ENCODE assay signal across 8 cellular contexts in genomic region chr1:145978860-145979745, GRCh38. TPM values are rescaled to one million over a fixed set of nuclear protein-coding genes. Genes with fewer than 3 reads are reported as not detected.
DNase-seq lines count a peak whose midpoint lies in the region; ATAC-seq and TF ChIP-seq lines count a peak whose summit lies in the region.

No MANE protein-coding gene starts in this region.

- H3K4me3 ChIP-seq in right lobe of liver: peak overlapping the region in 1 of 3 donors; percentile 5

- peak; percentile 94 for DNase-seq in AG20443 (ENCODE audit: low spot score)
- peak; percentile 97 to 99 for DNase-seq in NCI-H524 (lab: John Stamatoyannopoulos, UW)
- peak; percentile 91 for DNase-seq in activated CD4-positive, alpha-beta T cell treated with anti-CD3 and anti-CD28 coated beads, Interleukin-2, amount 10 ng/mL, durations not matched to agents 7 days and 5 days
- DNase-seq in ecto neural progenitor cell (ENCODE audit: low spot score): peak; percentile 83
- peak; percentile 71 to 80 (median 77) for DNase-seq in right lobe of liver
- peak; percentile 87 for DNase-seq in stimulated activated CD4-positive, alpha-beta T cell treated with anti-CD3 and anti-CD28 coated beads, Interleukin-4, amount 100 ng/mL, for 24 hours

- peak; percentile 67 for TF ChIP-seq POLR2A in right lobe of liver (IDR thresholded peaks at IDR 0.05)

- peaks cover 0 to 45% (median 11%) of the 10 kb centered on the region in 4 donors for H3K4me1 ChIP-seq in right lobe of liver

- peaks cover 2% of the 10 kb centered on the region for H3K9me3 Mint-ChIP-seq in activated CD4-positive, alpha-beta T cell treated with anti-CD3 and anti-CD28 coated beads, Interleukin-2, amount 10 ng/mL, durations not matched to agents 7 days and 5 days

- peaks cover 3% of the 10 kb centered on the region for H3K36me3 Mint-ChIP-seq in activated CD4-positive, alpha-beta T cell treated with anti-CD3 and anti-CD28 coated beads, Interleukin-2, amount 10 ng/mL, durations not matched to agents 7 days and 5 days (ENCODE audit: low read depth)

- peaks cover 32% of the 10 kb centered on the region for H3K4me1 Mint-ChIP-seq in activated CD4-positive, alpha-beta T cell treated with anti-CD3 and anti-CD28 coated beads, Interleukin-2, amount 10 ng/mL, durations not matched to agents 7 days and 5 days

- POLR2A ChIA-PET in activated CD4-positive, alpha-beta T cell treated with anti-CD3 and anti-CD28 coated beads, Interleukin-2, amount 10 ng/mL, durations not matched to agents 7 days and 5 days (lab: Charles Lee): interaction anchor here (0.5 to 2.8 kb wide), 9 partner anchors 10 to 698 kb away, joined by 3 to 22 read pairs (median 5); partner anchors contain the start of genes ANKRD34A, LIX1L, POLR3GL and TXNIP

- no peaks in the 10 kb centered on the region for H3K27me3 ChIP-seq in right lobe of liver

- H3K27me3 Mint-ChIP-seq in activated CD4-positive, alpha-beta T cell treated with anti-CD3 and anti-CD28 coated beads, Interleukin-2, amount 10 ng/mL, durations not matched to agents 7 days and 5 days: no peaks in the 10 kb centered on the region

- TF ChIP-seq CTCF in right lobe of liver (IDR thresholded peaks at IDR 0.05): peak in 1 of 4 donors; percentile 11

- H3K4me3 Mint-ChIP-seq in activated CD4-positive, alpha-beta T cell treated with anti-CD3 and anti-CD28 coated beads, Interleukin-2, amount 10 ng/mL, durations not matched to agents 7 days and 5 days: no peak overlapping the region

- no peak overlapping the region for H3K27ac Mint-ChIP-seq in activated CD4-positive, alpha-beta T cell treated with anti-CD3 and anti-CD28 coated beads, Interleukin-2, amount 10 ng/mL, durations not matched to agents 7 days and 5 days

- WGBS in right lobe of liver (ENCODE audit: insufficient coverage, low coverage, low lambda C conversion rate, missing lambda C conversion rate): 33% methylated on average over 8 of the region's 9 CpGs

- H3K27ac ChIP-seq in right lobe of liver: peak overlapping the region; percentile 77 to 91 (median 86)

- intact Hi-C loops in right lobe of liver (cut with DNase I): loop anchor here in 1 of 2 donors (5.0 kb wide), 1 partner anchor 33 kb away; no protein-coding TSS in a partner anchor

- H3K9me3 ChIP-seq in right lobe of liver: no peaks in the 10 kb centered on the region

- CTCF ChIA-PET in activated CD4-positive, alpha-beta T cell treated with anti-CD3 and anti-CD28 coated beads, Interleukin-2, amount 10 ng/mL, durations not matched to agents 7 days and 5 days (lab: Charles Lee): interaction anchor here (0.6 to 8.7 kb wide), 13 partner anchors 11 to 132 kb away, joined by 3 to 190 read pairs (median 5); partner anchors contain the start of genes ANKRD34A, POLR3GL and TXNIP

- ATAC-seq in GM19035 (IDR thresholded peaks at IDR 0.05; ENCODE audit: unreplicated experiment) (peak; percentile 83), HG03342 (IDR thresholded peaks at IDR 0.05; ENCODE audit: unreplicated experiment) (peak; percentile 88), right lobe of liver (peak; percentile 71 to 78 (median 74))

- no peaks in the 10 kb centered on the region for H3K36me3 ChIP-seq in right lobe of liver

RNA-seq across cellular contexts. Expression of gene POLR3GL, which starts 14.6 kb away (rescaled TPM):
- 10 to 100 TPM; 27.3 to 29.2 TPM for total RNA-seq in activated CD4-positive, alpha-beta T cell treated with anti-CD3 and anti-CD28 coated beads, Interleukin-2, amount 10 ng/mL, durations not matched to agents 7 days and 5 days
- 10 to 100 TPM in 4 of 6 experiments, 1 to 10 TPM in 2; 8.4 to 14.3 (median 11.9) TPM for total RNA-seq in right lobe of liver

RNA-seq across cellular contexts. Expression of gene ANKRD34A, which starts 14.7 kb away (rescaled TPM):
- 1 to 10 TPM; 2.0 to 2.2 TPM for total RNA-seq in activated CD4-positive, alpha-beta T cell treated with anti-CD3 and anti-CD28 coated beads, Interleukin-2, amount 10 ng/mL, durations not matched to agents 7 days and 5 days
- total RNA-seq in right lobe of liver: under 1 TPM in 5 of 6 experiments, not detected in 1; 0.14 to 0.88 (median 0.22) TPM

RNA-seq across cellular contexts. Expression of gene TXNIP, which starts 17.3 kb away (rescaled TPM):
- total RNA-seq in activated CD4-positive, alpha-beta T cell treated with anti-CD3 and anti-CD28 coated beads, Interleukin-2, amount 10 ng/mL, durations not matched to agents 7 days and 5 days: 100 to 1,000 TPM; 240 to 262 TPM
- total RNA-seq in right lobe of liver: 100 to 1,000 TPM in 3 of 6 experiments, 10 to 100 TPM in 3; 56.3 to 398 (median 134) TPM

RNA-seq across cellular contexts. Expression of gene LIX1L, which starts 21.3 kb away (rescaled TPM):
- 10 to 100 TPM; 49.5 to 57.5 TPM for total RNA-seq in activated CD4-positive, alpha-beta T cell treated with anti-CD3 and anti-CD28 coated beads, Interleukin-2, amount 10 ng/mL, durations not matched to agents 7 days and 5 days
- total RNA-seq in right lobe of liver: 10 to 100 TPM; 10.6 to 11.9 (median 11.0) TPM

RNA-seq across cellular contexts. Expression of gene HJV, which starts 42.4 kb away (rescaled TPM):
- not detected for total RNA-seq in activated CD4-positive, alpha-beta T cell treated with anti-CD3 and anti-CD28 coated beads, Interleukin-2, amount 10 ng/mL, durations not matched to agents 7 days and 5 days
- 100 to 1,000 TPM in 4 of 6 experiments, 10 to 100 TPM in 2; 53.0 to 215 (median 109) TPM for total RNA-seq in right lobe of liver
